Comparison of ENCODE assay signal across 1 cellular context in the genomic region with DNA sequence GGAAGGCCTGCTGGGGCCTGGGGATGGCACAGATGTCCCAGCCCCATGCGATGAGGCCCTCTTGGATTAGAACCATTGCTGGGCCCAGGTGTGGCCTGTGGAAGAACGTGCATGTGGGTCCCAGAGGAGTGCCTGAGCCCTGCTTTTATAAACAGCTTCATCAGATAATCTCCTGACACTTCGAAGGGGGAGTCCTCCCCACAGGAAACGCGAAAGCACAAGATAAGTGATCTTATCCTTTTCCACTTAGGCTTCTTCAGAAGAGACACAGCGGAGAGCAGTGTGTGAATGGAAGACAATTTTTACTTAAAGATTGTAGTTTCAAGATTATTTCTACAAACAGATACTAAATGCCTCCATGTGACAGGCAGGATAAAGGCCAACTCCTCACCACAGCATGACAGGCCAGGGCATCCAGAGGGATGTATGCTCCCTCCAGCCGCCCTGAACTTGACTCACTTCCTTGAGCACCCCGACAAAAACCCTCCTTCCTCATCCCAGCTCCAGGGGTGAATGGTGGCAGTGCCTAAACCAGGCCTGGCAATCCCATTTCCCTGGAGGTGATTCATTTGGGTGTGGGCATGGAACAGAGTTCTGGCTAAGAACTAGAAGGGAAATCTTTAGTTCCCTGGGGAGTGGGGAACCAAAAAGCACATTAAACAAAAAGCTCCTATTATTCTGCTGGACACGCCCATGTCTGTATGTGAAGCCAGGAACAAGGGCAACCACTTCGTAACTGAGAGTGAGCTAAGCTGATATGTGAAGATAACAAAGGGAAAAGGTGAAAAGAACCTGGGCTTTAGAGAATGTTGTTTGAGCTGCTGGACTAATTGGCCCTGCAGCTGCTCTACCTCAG.
TF ChIP-seq lines count a peak whose summit lies in the region.

No MANE protein-coding gene starts in this region.

TF ChIP-seq in GM23338, 12 proteins besides CTCF, POLR2A, EP300 and RAD21 (continued from another document):
- TF ChIP-seq, protein P1, sequence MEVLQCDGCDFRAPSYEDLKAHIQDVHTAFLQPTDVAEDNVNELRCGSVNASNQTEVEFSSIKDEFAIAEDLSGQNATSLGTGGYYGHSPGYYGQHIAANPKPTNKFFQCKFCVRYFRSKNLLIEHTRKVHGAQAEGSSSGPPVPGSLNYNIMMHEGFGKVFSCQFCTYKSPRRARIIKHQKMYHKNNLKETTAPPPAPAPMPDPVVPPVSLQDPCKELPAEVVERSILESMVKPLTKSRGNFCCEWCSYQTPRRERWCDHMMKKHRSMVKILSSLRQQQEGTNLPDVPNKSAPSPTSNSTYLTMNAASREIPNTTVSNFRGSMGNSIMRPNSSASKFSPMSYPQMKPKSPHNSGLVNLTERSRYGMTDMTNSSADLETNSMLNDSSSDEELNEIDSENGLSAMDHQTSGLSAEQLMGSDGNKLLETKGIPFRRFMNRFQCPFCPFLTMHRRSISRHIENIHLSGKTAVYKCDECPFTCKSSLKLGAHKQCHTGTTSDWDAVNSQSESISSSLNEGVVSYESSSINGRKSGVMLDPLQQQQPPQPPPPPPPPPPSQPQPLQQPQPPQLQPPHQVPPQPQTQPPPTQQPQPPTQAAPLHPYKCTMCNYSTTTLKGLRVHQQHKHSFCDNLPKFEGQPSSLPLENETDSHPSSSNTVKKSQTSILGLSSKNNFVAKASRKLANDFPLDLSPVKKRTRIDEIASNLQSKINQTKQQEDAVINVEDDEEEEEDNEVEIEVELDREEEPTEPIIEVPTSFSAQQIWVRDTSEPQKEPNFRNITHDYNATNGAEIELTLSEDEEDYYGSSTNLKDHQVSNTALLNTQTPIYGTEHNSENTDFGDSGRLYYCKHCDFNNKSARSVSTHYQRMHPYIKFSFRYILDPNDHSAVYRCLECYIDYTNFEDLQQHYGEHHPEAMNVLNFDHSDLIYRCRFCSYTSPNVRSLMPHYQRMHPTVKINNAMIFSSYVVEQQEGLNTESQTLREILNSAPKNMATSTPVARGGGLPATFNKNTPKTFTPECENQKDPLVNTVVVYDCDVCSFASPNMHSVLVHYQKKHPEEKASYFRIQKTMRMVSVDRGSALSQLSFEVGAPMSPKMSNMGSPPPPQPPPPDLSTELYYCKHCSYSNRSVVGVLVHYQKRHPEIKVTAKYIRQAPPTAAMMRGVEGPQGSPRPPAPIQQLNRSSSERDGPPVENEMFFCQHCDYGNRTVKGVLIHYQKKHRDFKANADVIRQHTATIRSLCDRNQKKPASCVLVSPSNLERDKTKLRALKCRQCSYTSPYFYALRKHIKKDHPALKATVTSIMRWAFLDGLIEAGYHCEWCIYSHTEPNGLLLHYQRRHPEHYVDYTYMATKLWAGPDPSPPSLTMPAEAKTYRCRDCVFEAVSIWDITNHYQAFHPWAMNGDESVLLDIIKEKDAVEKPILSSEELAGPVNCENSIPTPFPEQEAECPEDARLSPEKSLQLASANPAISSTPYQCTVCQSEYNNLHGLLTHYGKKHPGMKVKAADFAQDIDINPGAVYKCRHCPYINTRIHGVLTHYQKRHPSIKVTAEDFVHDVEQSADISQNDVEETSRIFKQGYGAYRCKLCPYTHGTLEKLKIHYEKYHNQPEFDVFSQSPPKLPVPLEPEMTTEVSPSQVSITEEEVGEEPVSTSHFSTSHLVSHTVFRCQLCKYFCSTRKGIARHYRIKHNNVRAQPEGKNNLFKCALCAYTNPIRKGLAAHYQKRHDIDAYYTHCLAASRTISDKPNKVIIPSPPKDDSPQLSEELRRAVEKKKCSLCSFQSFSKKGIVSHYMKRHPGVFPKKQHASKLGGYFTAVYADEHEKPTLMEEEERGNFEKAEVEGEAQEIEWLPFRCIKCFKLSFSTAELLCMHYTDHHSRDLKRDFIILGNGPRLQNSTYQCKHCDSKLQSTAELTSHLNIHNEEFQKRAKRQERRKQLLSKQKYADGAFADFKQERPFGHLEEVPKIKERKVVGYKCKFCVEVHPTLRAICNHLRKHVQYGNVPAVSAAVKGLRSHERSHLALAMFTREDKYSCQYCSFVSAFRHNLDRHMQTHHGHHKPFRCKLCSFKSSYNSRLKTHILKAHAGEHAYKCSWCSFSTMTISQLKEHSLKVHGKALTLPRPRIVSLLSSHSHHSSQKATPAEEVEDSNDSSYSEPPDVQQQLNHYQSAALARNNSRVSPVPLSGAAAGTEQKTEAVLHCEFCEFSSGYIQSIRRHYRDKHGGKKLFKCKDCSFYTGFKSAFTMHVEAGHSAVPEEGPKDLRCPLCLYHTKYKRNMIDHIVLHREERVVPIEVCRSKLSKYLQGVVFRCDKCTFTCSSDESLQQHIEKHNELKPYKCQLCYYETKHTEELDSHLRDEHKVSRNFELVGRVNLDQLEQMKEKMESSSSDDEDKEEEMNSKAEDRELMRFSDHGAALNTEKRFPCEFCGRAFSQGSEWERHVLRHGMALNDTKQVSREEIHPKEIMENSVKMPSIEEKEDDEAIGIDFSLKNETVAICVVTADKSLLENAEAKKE (CRISPR knock-in tag; IDR thresholded peaks at IDR 0.05) = no peak
- TF ChIP-seq ZNF114 (CRISPR knock-in tag; IDR thresholded peaks at IDR 0.05) (no peak), CREB1 (CRISPR knock-in tag; IDR thresholded peaks at IDR 0.05; ENCODE audit: low read depth) (no peak), JUNB (IDR thresholded peaks at IDR 0.05; ENCODE audit: unreplicated experiment) (no peak), REST (IDR thresholded peaks at IDR 0.05; ENCODE audit: unreplicated experiment) (no peak), STAT1 (IDR thresholded peaks at IDR 0.05; ENCODE audit: unreplicated experiment) (no peak), EZH2 (IDR thresholded peaks at IDR 0.05; ENCODE audit: low read depth, unreplicated experiment) (no peak), NANOG (IDR thresholded peaks at IDR 0.05; ENCODE audit: borderline replicate concordance) (no peak), POLR2AphosphoS5 (IDR thresholded peaks at IDR 0.05; ENCODE audit: low read depth) (no peak), EZH2phosphoT487 (IDR thresholded peaks at IDR 0.05; ENCODE audit: unreplicated experiment) (no peak)
- TF ChIP-seq, protein P2, sequence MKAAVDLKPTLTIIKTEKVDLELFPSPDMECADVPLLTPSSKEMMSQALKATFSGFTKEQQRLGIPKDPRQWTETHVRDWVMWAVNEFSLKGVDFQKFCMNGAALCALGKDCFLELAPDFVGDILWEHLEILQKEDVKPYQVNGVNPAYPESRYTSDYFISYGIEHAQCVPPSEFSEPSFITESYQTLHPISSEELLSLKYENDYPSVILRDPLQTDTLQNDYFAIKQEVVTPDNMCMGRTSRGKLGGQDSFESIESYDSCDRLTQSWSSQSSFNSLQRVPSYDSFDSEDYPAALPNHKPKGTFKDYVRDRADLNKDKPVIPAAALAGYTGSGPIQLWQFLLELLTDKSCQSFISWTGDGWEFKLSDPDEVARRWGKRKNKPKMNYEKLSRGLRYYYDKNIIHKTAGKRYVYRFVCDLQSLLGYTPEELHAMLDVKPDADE (IDR thresholded peaks at IDR 0.05) = no peak
